In genomic region chr11:119334173-119334930, GRCh38 we compare ENCODE assay signal across 1 cellular context.
TF ChIP-seq lines count a peak whose summit lies in the region.

Gene RNF26, plus strand, starts transcription at chr11:119334527. Its CDS starts 596 bp downstream, at chr11:119335123.

TF ChIP-seq in HepG2, 621 proteins besides CTCF, POLR2A, EP300 and RAD21 (continued from another document and continues in another):
- no peak for TF ChIP-seq ZBTB40 (IDR thresholded peaks at IDR 0.05)
- TF ChIP-seq ZBTB40 (CRISPR knock-in tag; IDR thresholded peaks at IDR 0.05), result no peak
- no peak for TF ChIP-seq PBX3 (CRISPR knock-in tag; IDR thresholded peaks at IDR 0.05; ENCODE audit: borderline replicate concordance)
- TF ChIP-seq TBL1XR1 (IDR thresholded peaks at IDR 0.05; ENCODE audit: borderline replicate concordance, low read length, partially characterized antibody), result no peak
- TF ChIP-seq CHD4 (IDR thresholded peaks at IDR 0.05; ENCODE audit: borderline replicate concordance, low read length), result no peak
- no peak for TF ChIP-seq EZH2 (conservative IDR thresholded peaks at IDR 0.05; ENCODE audit: low read depth, low read length)
- TF ChIP-seq HNF4G (IDR thresholded peaks at IDR 0.05; ENCODE audit: borderline replicate concordance, low read depth, low read length), result no peak
- no peak for TF ChIP-seq HNF4G (CRISPR knock-in tag; IDR thresholded peaks at IDR 0.05; ENCODE audit: borderline replicate concordance, low read depth)
- TF ChIP-seq SRSF9 (IDR thresholded peaks at IDR 0.05; ENCODE audit: borderline replicate concordance, insufficient read depth, low read depth, low read length, poor library complexity, severe bottlenecking), result no peak
- no peak for TF ChIP-seq ATF3 (CRISPR knock-in tag; IDR thresholded peaks at IDR 0.05)
- peak; percentile 54; the same call in 1 of the 2 replicates for TF ChIP-seq ELF1 (CRISPR knock-in tag; IDR thresholded peaks at IDR 0.05)
- TF ChIP-seq ZFP82 (CRISPR knock-in tag; IDR thresholded peaks at IDR 0.05; ENCODE audit: borderline replicate concordance), result no peak
- TF ChIP-seq BCL6 (CRISPR knock-in tag; IDR thresholded peaks at IDR 0.05), result no peak; the same call in 1 of the 2 replicates
- no peak for TF ChIP-seq GRHL1 (CRISPR knock-in tag; conservative IDR thresholded peaks at IDR 0.05)
- peak; percentile 83 for TF ChIP-seq KDM2A (CRISPR knock-in tag; IDR thresholded peaks at IDR 0.05; ENCODE audit: borderline replicate concordance, low read depth)
- TF ChIP-seq ZNF761 (CRISPR knock-in tag; conservative IDR thresholded peaks at IDR 0.05), result no peak
- TF ChIP-seq RAD51 (IDR thresholded peaks at IDR 0.05; ENCODE audit: borderline replicate concordance), result no peak
- no peak for TF ChIP-seq ZC3H4 (CRISPR knock-in tag; IDR thresholded peaks at IDR 0.05; ENCODE audit: borderline replicate concordance)
- TF ChIP-seq TCF7L2 (IDR thresholded peaks at IDR 0.05; ENCODE audit: low read depth, low read length), result no peak
- TF ChIP-seq KDM6A (CRISPR knock-in tag; IDR thresholded peaks at IDR 0.05; ENCODE audit: low read depth), result no peak
- no peak for TF ChIP-seq KLF9 (CRISPR knock-in tag; IDR thresholded peaks at IDR 0.05; ENCODE audit: low read depth)
- TF ChIP-seq SRSF1 (optimal IDR thresholded peaks at IDR 0.05; ENCODE audit: low read depth, low read length), result no peak
- peak; percentile 83 for TF ChIP-seq PHF8 (CRISPR knock-in tag; IDR thresholded peaks at IDR 0.05)
- no peak for TF ChIP-seq CBX2 (IDR thresholded peaks at IDR 0.05; ENCODE audit: low read depth, low read length)
- TF ChIP-seq CBX2 (CRISPR knock-in tag; IDR thresholded peaks at IDR 0.05; ENCODE audit: low read depth), result no peak
- TF ChIP-seq ZFP36 (IDR thresholded peaks at IDR 0.05; ENCODE audit: borderline replicate concordance, low read depth, low read length, partially characterized antibody), result no peak
- TF ChIP-seq IKZF4 (CRISPR knock-in tag; IDR thresholded peaks at IDR 0.05; ENCODE audit: borderline replicate concordance, low read depth, not compliant biosample characterization), result no peak
- TF ChIP-seq CHD2 (IDR thresholded peaks at IDR 0.05; ENCODE audit: low read depth, low read length), result peak; percentile 39; the same call in 1 of the 2 replicates
- TF ChIP-seq TFDP1 (CRISPR knock-in tag; IDR thresholded peaks at IDR 0.05; ENCODE audit: borderline replicate concordance), result peak; percentile 89; the same call in 1 of the 2 replicates
- no peak for TF ChIP-seq YEATS4 (CRISPR knock-in tag; IDR thresholded peaks at IDR 0.05; ENCODE audit: borderline replicate concordance)
- no peak for TF ChIP-seq ZNF549 (CRISPR knock-in tag; IDR thresholded peaks at IDR 0.05)
- no peak for TF ChIP-seq ZFP36L1 (CRISPR knock-in tag; IDR thresholded peaks at IDR 0.05)
- TF ChIP-seq XBP1 (CRISPR knock-in tag; IDR thresholded peaks at IDR 0.05), result no peak
- no peak for TF ChIP-seq MXD4 (CRISPR knock-in tag; IDR thresholded peaks at IDR 0.05)
- no peak for TF ChIP-seq KAT2B (IDR thresholded peaks at IDR 0.05; ENCODE audit: borderline replicate concordance, low read depth, low read length)
- TF ChIP-seq NAIF1 (CRISPR knock-in tag; IDR thresholded peaks at IDR 0.05; ENCODE audit: borderline replicate concordance), result no peak
- no peak; the same call in 1 of the 2 replicates for TF ChIP-seq FOSL2 (CRISPR knock-in tag; IDR thresholded peaks at IDR 0.05)
- no peak for TF ChIP-seq ZBTB34 (CRISPR knock-in tag; IDR thresholded peaks at IDR 0.05)
- TF ChIP-seq EED (CRISPR knock-in tag; IDR thresholded peaks at IDR 0.05), result no peak
- no peak for TF ChIP-seq RNF219 (CRISPR knock-in tag; IDR thresholded peaks at IDR 0.05)
- TF ChIP-seq ZNF724P (CRISPR knock-in tag; IDR thresholded peaks at IDR 0.05; ENCODE audit: borderline replicate concordance), result peak; percentile 37; the same call in 1 of the 2 replicates
- TF ChIP-seq RFX5 (IDR thresholded peaks at IDR 0.05; ENCODE audit: low read depth, low read length), result 0 out of 2 replicates have a peak, but pooled peaks have one; percentile 56
- TF ChIP-seq ZSCAN25 (CRISPR knock-in tag; IDR thresholded peaks at IDR 0.05), result 0 out of 2 replicates have a peak, but pooled peaks have one; percentile 44
- no peak for TF ChIP-seq SPEN (CRISPR knock-in tag; IDR thresholded peaks at IDR 0.05; ENCODE audit: low read depth)
- no peak for TF ChIP-seq TSC22D2 (CRISPR knock-in tag; IDR thresholded peaks at IDR 0.05; ENCODE audit: borderline replicate concordance)
- no peak for TF ChIP-seq ZNF672 (CRISPR knock-in tag; IDR thresholded peaks at IDR 0.05)
- peak; percentile 39; the same call in 1 of the 2 replicates for TF ChIP-seq HDAC2 (CRISPR knock-in tag; IDR thresholded peaks at IDR 0.05)
- peak; percentile 14; the same call in 1 of the 2 replicates for TF ChIP-seq PITX1 (CRISPR knock-in tag; IDR thresholded peaks at IDR 0.05)
- no peak for TF ChIP-seq MTF1 (CRISPR knock-in tag; IDR thresholded peaks at IDR 0.05)
- TF ChIP-seq ZSCAN31 (CRISPR knock-in tag; IDR thresholded peaks at IDR 0.05; ENCODE audit: low read depth), result 0 out of 2 replicates have a peak, but pooled peaks have one; percentile 35
- no peak for TF ChIP-seq ZNF792 (CRISPR knock-in tag; IDR thresholded peaks at IDR 0.05)
- no peak for TF ChIP-seq IRF1 (CRISPR knock-in tag; IDR thresholded peaks at IDR 0.05; ENCODE audit: low read depth)
- no peak for TF ChIP-seq ZNF615 (CRISPR knock-in tag; IDR thresholded peaks at IDR 0.05; ENCODE audit: borderline replicate concordance)
